In the genomic region with DNA sequence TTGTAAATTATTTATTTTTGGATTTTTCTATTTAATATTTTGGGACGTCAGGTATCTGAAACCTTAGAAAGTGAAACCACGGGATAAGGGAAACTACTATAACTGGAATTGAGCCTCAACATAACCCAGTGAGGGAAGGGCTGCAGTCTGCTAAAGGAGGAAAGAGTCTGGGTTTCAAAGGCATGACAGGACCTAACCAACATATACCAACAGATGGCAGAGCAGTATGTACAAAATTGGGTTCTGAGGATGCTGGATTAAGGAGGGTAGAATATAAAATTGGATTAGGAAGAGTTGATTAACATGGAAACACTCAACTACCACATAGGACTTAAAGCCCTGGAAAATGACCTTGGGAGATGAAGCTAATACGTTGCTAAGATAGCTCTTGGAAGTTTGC, we compare ENCODE assay signal across 24 cellular contexts.
DNase-seq lines count a peak whose midpoint lies in the region; ATAC-seq and TF ChIP-seq lines count a peak whose summit lies in the region.
"Had no signal": no experiment of that assay in that cellular context is flagged by ENCODE, and none has a peak within 500 bp of the region (broad histone marks: within the 10 kb centered on the region; RNA-seq: fewer than 3 reads in every experiment).

No MANE protein-coding gene starts in this region.

- H3K4ac ChIP-seq in mesendoderm (ENCODE audit: low read depth, low read length): no peak overlapping the region

- H3K18ac ChIP-seq in mesendoderm (ENCODE audit: low read length): no peak overlapping the region

- H3K4me1 ChIP-seq in mesendoderm (ENCODE audit: control insufficient read depth, low read depth, low read length): no peaks in the 10 kb centered on the region
- H3K4me1 ChIP-seq in CD4-positive, alpha-beta memory T cell (ENCODE audit: insufficient read depth, low read length): no peaks in the 10 kb centered on the region
- H3K4me1 ChIP-seq: psoas muscle, tibial nerve had no signal

- H2BK120ac ChIP-seq in mesendoderm (ENCODE audit: low read depth, low read length): no peak overlapping the region

- H2BK15ac ChIP-seq in mesendoderm (replicated peaks; ENCODE audit: low read depth): no peak overlapping the region

- H3K9me3 ChIP-seq in CD4-positive, alpha-beta memory T cell (ENCODE audit: control insufficient read depth in 1 of 2, low read length in 2 of 2): no peaks in the 10 kb centered on the region
- H3K9me3 ChIP-seq: heart left ventricle, psoas muscle, tibial nerve had no signal

- H3K56ac ChIP-seq in mesendoderm (ENCODE audit: low read length): no peak overlapping the region

- no peak for TF ChIP-seq CTCF in cardiac fibroblast (IDR thresholded peaks at IDR 0.05; ENCODE audit: low read depth, low read length)

- H3K4me1 Mint-ChIP-seq in CD4-positive, alpha-beta memory T cell: no peaks in the 10 kb centered on the region
- H3K4me1 Mint-ChIP-seq: activated CD8-positive, alpha-beta memory T cell treated with anti-CD3 and anti-CD28 coated beads, Interleukin-2, amount 10 ng/mL, durations not matched to agents 7 days and 5 days; CD14-positive monocyte; memory B cell; nephron; stimulated activated naive B cell treated with anti-CD40 and anti-IgM and Interleukin-4, amounts not matched to agents 10 μg/mL and 1 μg/mL and 100 μg/mL, for 72 hours; T-cell had no signal

- H4K8ac ChIP-seq in mesendoderm (ENCODE audit: low read depth, low read length): no peak overlapping the region

- no peaks in the 10 kb centered on the region for H3K79me1 ChIP-seq in mesendoderm (ENCODE audit: low read length)

- no peak overlapping the region for H2BK5ac ChIP-seq in mesendoderm (ENCODE audit: low read length)

- H3K27me3 ChIP-seq in mesendoderm (ENCODE audit: insufficient read depth, low read length, poor library complexity): no peaks in the 10 kb centered on the region
- H3K27me3 ChIP-seq in CD4-positive, alpha-beta memory T cell (ENCODE audit: insufficient read depth, low read length): no peaks in the 10 kb centered on the region
- H3K27me3 ChIP-seq: heart left ventricle, tibial nerve had no signal

- DNase-seq in GM03348 (ENCODE audit: low spot score): peak; percentile 6
- DNase-seq in NCI-H524 treated with DMSO at 0.1 percent for 48 hours (lab: John Stamatoyannopoulos, UW): peak; percentile 75
- peak; percentile 20 to 25 for DNase-seq in cardiac fibroblast (ENCODE audit: low read depth in 2 of 2)
- DNase-seq in mesendoderm: peak; percentile 8
- DNase-seq in CD4-positive, alpha-beta memory T cell: no peak
- no peak for DNase-seq in DMS79 (lab: John Stamatoyannopoulos, UW)
- no peak for DNase-seq in middle frontal gyrus (ENCODE audit: extremely low spot score, low spot score)
- DNase-seq: activated CD4-positive, CD25-positive, alpha-beta regulatory T cell; activated CD8-positive, alpha-beta memory T cell treated with anti-CD3 and anti-CD28 coated beads, Interleukin-2, amount 10 ng/mL, durations not matched to agents 7 days and 5 days; activated gamma-delta T cell; amygdala; DND-41; heart left ventricle; NCI-H1930; NCI-H748 treated with DMSO at 0.1 percent for 48 hours; psoas muscle; stimulated activated naive B cell treated with anti-CD40 and anti-IgM and Interleukin-4, amounts not matched to agents 10 μg/mL and 1 μg/mL and 100 μg/mL, for 72 hours; T-cell had no signal

- no peaks in the 10 kb centered on the region for H3K36me3 Mint-ChIP-seq in CD4-positive, alpha-beta memory T cell
- H3K36me3 Mint-ChIP-seq: activated CD8-positive, alpha-beta memory T cell treated with anti-CD3 and anti-CD28 coated beads, Interleukin-2, amount 10 ng/mL, durations not matched to agents 7 days and 5 days; CD14-positive monocyte; memory B cell; stimulated activated naive B cell treated with anti-CD40 and anti-IgM and Interleukin-4, amounts not matched to agents 10 μg/mL and 1 μg/mL and 100 μg/mL, for 72 hours; T-cell had no signal

- no peak overlapping the region for H3K27ac ChIP-seq in mesendoderm (ENCODE audit: low read depth, low read length)
- no peak overlapping the region for H3K27ac ChIP-seq in CD4-positive, alpha-beta memory T cell (ENCODE audit: low read depth, low read length)
- H3K27ac ChIP-seq: coronary artery, heart left ventricle, psoas muscle, tibial nerve had no signal

- WGBS in mesendoderm (ENCODE audit: extremely low coverage, insufficient coverage, low lambda C conversion rate): no CpG with 5 or more reads among the region's 3 CpGs

- no peak overlapping the region for H4K5ac ChIP-seq in mesendoderm (ENCODE audit: low read length)

- peaks cover 0 to 7% (median 0%) of the 10 kb centered on the region in 8 donors for H3K9me3 Mint-ChIP-seq in CD4-positive, alpha-beta memory T cell
- H3K9me3 Mint-ChIP-seq: nephron; stimulated activated naive B cell treated with anti-CD40 and anti-IgM and Interleukin-4, amounts not matched to agents 10 μg/mL and 1 μg/mL and 100 μg/mL, for 72 hours had no signal

- no peak overlapping the region for H3K4me2 ChIP-seq in mesendoderm (ENCODE audit: low read length)

- H3K9ac ChIP-seq in mesendoderm (ENCODE audit: low read length): no peak overlapping the region

- H3K27ac Mint-ChIP-seq in CD4-positive, alpha-beta memory T cell: no peak overlapping the region
- H3K27ac Mint-ChIP-seq: activated CD8-positive, alpha-beta memory T cell treated with anti-CD3 and anti-CD28 coated beads, Interleukin-2, amount 10 ng/mL, durations not matched to agents 7 days and 5 days; CD14-positive monocyte; memory B cell; nephron; stimulated activated naive B cell treated with anti-CD40 and anti-IgM and Interleukin-4, amounts not matched to agents 10 μg/mL and 1 μg/mL and 100 μg/mL, for 72 hours; T-cell had no signal

- no peaks in the 10 kb centered on the region for H3K36me3 ChIP-seq in mesendoderm (ENCODE audit: control insufficient read depth, insufficient read depth, low read length)
- no peaks in the 10 kb centered on the region for H3K36me3 ChIP-seq in CD4-positive, alpha-beta memory T cell (ENCODE audit: insufficient read depth, low read length)
- H3K36me3 ChIP-seq: heart left ventricle, tibial nerve had no signal

- H3K27me3 Mint-ChIP-seq in CD4-positive, alpha-beta memory T cell: no peaks in the 10 kb centered on the region
- H3K27me3 Mint-ChIP-seq: activated CD8-positive, alpha-beta memory T cell treated with anti-CD3 and anti-CD28 coated beads, Interleukin-2, amount 10 ng/mL, durations not matched to agents 7 days and 5 days; memory B cell had no signal

- no peak overlapping the region for H3K23ac ChIP-seq in mesendoderm (ENCODE audit: low read length)

- no peaks in the 10 kb centered on the region for H3K79me2 ChIP-seq in mesendoderm (ENCODE audit: control insufficient read depth, insufficient read depth, low read length)

- no peak overlapping the region for H2AK5ac ChIP-seq in mesendoderm (ENCODE audit: low read length)

- H3K4me3 ChIP-seq in cardiac fibroblast (replicated peaks in 1 of 2; ENCODE audit: low read depth in 2 of 2, low read length in 2 of 2) (no peak overlapping the region), mesendoderm (ENCODE audit: low read length) (no peak overlapping the region)
- H3K4me3 ChIP-seq in CD4-positive, alpha-beta memory T cell (ENCODE audit: low read length in 2 of 2): no peak overlapping the region
- H3K4me3 ChIP-seq: coronary artery, heart left ventricle, psoas muscle, tibial nerve had no signal

- intact Hi-C loops in CD4-positive, alpha-beta memory T cell (cut with micrococcal nuclease): no loop called here

- POLR2A ChIA-PET in CD4-positive, alpha-beta memory T cell (lab: Charles Lee; ENCODE audit: partially characterized antibody): no interaction called here

- CTCF ChIA-PET in CD4-positive, alpha-beta memory T cell (lab: Charles Lee; ENCODE audit: partially characterized antibody): no interaction called here

- no peak for ATAC-seq in GM21528 (IDR thresholded peaks at IDR 0.05; ENCODE audit: low FRiP score, unreplicated experiment)
- ATAC-seq: activated CD8-positive, alpha-beta memory T cell treated with anti-CD3 and anti-CD28 coated beads, Interleukin-2, amount 10 ng/mL, durations not matched to agents 7 days and 5 days; heart left ventricle; psoas muscle; stimulated activated naive B cell treated with anti-CD40 and anti-IgM and Interleukin-4, amounts not matched to agents 10 μg/mL and 1 μg/mL and 100 μg/mL, for 72 hours; T-cell had no signal

- no peak overlapping the region for H3K4me3 Mint-ChIP-seq in CD4-positive, alpha-beta memory T cell
- H3K4me3 Mint-ChIP-seq: activated CD8-positive, alpha-beta memory T cell treated with anti-CD3 and anti-CD28 coated beads, Interleukin-2, amount 10 ng/mL, durations not matched to agents 7 days and 5 days; CD14-positive monocyte; memory B cell; nephron; stimulated activated naive B cell treated with anti-CD40 and anti-IgM and Interleukin-4, amounts not matched to agents 10 μg/mL and 1 μg/mL and 100 μg/mL, for 72 hours; T-cell had no signal

Comparison
In these comparisons a context has a peak if more than half of its experiments do, and no peak if none do; other contexts are left out.
1. DNase-seq: peak in GM03348 (single experiment), NCI-H524 treated with DMSO at 0.1 percent for 48 hours (single experiment), cardiac fibroblast (2 of 2) and mesendoderm (single experiment); none in CD4-positive, alpha-beta memory T cell (0 of 5), DMS79 (single experiment) and middle frontal gyrus (single experiment).